17 cellular contexts compared by ENCODE assay signal in the genomic region with DNA sequence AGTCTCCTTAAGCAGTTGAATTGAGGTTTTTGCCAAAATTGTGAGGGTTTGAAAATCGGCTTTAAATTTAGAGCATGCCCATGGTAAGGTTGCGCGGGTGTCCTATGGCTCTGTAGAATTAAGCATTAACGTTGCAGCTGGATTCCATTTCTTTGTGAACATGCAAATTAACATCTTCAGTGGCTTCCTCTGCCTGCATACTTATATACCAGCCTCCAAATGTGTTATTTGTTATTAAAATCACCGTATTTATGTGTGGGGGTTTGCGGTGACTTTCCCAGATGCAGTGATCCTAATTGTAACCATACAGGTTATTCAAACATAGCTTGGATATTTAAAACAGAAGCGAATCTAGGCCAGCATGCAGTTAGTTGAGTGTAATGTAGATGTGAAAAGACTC.
DNase-seq lines count a peak whose midpoint lies in the region; ATAC-seq and TF ChIP-seq lines count a peak whose summit lies in the region.
"Had no signal": no experiment of that assay in that cellular context is flagged by ENCODE, and none has a peak within 500 bp of the region (broad histone marks: within the 10 kb centered on the region; RNA-seq: fewer than 3 reads in every experiment).

No MANE protein-coding gene starts in this region.

- TF ChIP-seq CTCF in natural killer cell (IDR thresholded peaks at IDR 0.05), result no peak

- H3K4me1 ChIP-seq in iPS-20b (ENCODE audit: insufficient read depth, low read length), result peaks cover 61% of the 10 kb centered on the region

- peaks cover 0 to 2% of the 10 kb centered on the region in 2 donors for H3K4me1 Mint-ChIP-seq in natural killer cell treated with Interleukin-12 subunit alpha and Interleukin-12 subunit beta and Interleukin-15 and Interleukin-18, amount 100 ng/mL, for 72 hours (ENCODE audit: low read depth in 2 of 2)
- H3K4me1 Mint-ChIP-seq in natural killer cell, result peaks cover 0 to 4% of the 10 kb centered on the region in 2 donors
- no peaks in the 10 kb centered on the region for H3K4me1 Mint-ChIP-seq in activated CD8-positive, alpha-beta T cell treated with anti-CD3 and anti-CD28 coated beads, Interleukin-2, amount 10 ng/mL, durations not matched to agents 7 days and 5 days (ENCODE audit: low read depth)

- POLR2A ChIA-PET in activated CD8-positive, alpha-beta T cell treated with anti-CD3 and anti-CD28 coated beads, Interleukin-2, amount 10 ng/mL, durations not matched to agents 7 days and 5 days (lab: Charles Lee), result no interaction called here

- intact Hi-C loops in natural killer cell (cut with micrococcal nuclease), result no loop called here

- H3K27ac Mint-ChIP-seq in natural killer cell treated with Interleukin-12 subunit alpha and Interleukin-12 subunit beta and Interleukin-15 and Interleukin-18, amount 100 ng/mL, for 72 hours, result no peak overlapping the region
- H3K27ac Mint-ChIP-seq in natural killer cell, result no peak overlapping the region
- H3K27ac Mint-ChIP-seq in activated CD8-positive, alpha-beta T cell treated with anti-CD3 and anti-CD28 coated beads, Interleukin-2, amount 10 ng/mL, durations not matched to agents 7 days and 5 days, result no peak overlapping the region
- H3K27ac Mint-ChIP-seq: IgD-negative memory B cell had no signal

- H3K9ac ChIP-seq in SK-N-MC (ENCODE audit: insufficient read length), result peak overlapping the region; percentile 11
- peak overlapping the region; percentile 57; the same call in 1 of the 2 replicates for H3K9ac ChIP-seq in iPS-20b (ENCODE audit: low read depth, low read length)
- H3K9ac ChIP-seq: BLaER1 treated with 17β-estradiol and CSF1 and Interleukin-3, amounts not matched to agents 10 nM and 100 nM had no signal

- DNase-seq in natural killer cell treated with Interleukin-12 subunit alpha and Interleukin-12 subunit beta and Interleukin-15 and Interleukin-18, amount 100 ng/mL, for 72 hours (ENCODE audit: low spot score), result peak; percentile 16
- DNase-seq in natural killer cell, result no peak
- peak; percentile 83 for DNase-seq in SK-N-MC (ENCODE audit: low read depth, low spot score)
- no peak for DNase-seq in activated CD8-positive, alpha-beta T cell treated with anti-CD3 and anti-CD28 coated beads, Interleukin-2, amount 10 ng/mL, durations not matched to agents 7 days and 5 days
- DNase-seq: 8988T, EL, MV-4-11, NCI-H1436 treated with DMSO at 0.1 percent for 48 hours, NCI-H2081 treated with DMSO at 0.1 percent for 48 hours, NCI-H2227 treated with DMSO at 0.1 percent for 48 hours, NCI-H69 had no signal

- no peak for ATAC-seq in natural killer cell treated with Interleukin-12 subunit alpha and Interleukin-12 subunit beta and Interleukin-15 and Interleukin-18, amount 100 ng/mL, for 72 hours
- ATAC-seq in natural killer cell (no peak), HG03039 (IDR thresholded peaks at IDR 0.05; ENCODE audit: unreplicated experiment) (no peak), GM18907 (IDR thresholded peaks at IDR 0.05; ENCODE audit: unreplicated experiment) (no peak), GM19395 (IDR thresholded peaks at IDR 0.05; ENCODE audit: unreplicated experiment) (no peak)
- no peak for ATAC-seq in activated CD8-positive, alpha-beta T cell treated with anti-CD3 and anti-CD28 coated beads, Interleukin-2, amount 10 ng/mL, durations not matched to agents 7 days and 5 days

- peaks cover 12 to 18% of the 10 kb centered on the region in 2 donors for H3K27me3 Mint-ChIP-seq in natural killer cell treated with Interleukin-12 subunit alpha and Interleukin-12 subunit beta and Interleukin-15 and Interleukin-18, amount 100 ng/mL, for 72 hours
- peaks cover 14 to 16% of the 10 kb centered on the region in 2 donors for H3K27me3 Mint-ChIP-seq in natural killer cell (ENCODE audit: low read depth in 2 of 2)
- H3K27me3 Mint-ChIP-seq in activated CD8-positive, alpha-beta T cell treated with anti-CD3 and anti-CD28 coated beads, Interleukin-2, amount 10 ng/mL, durations not matched to agents 7 days and 5 days (ENCODE audit: low read depth), result peaks cover 12% of the 10 kb centered on the region

- CTCF ChIA-PET in activated CD8-positive, alpha-beta T cell treated with anti-CD3 and anti-CD28 coated beads, Interleukin-2, amount 10 ng/mL, durations not matched to agents 7 days and 5 days (lab: Charles Lee), result interaction anchor here (0.7 kb wide), 1 partner anchor 19 kb away, joined by 3 read pairs; no protein-coding TSS in a partner anchor

- peak overlapping the region; percentile 65 for H3K4me3 ChIP-seq in SK-N-MC
- peak overlapping the region; percentile 44; the same call in 1 of the 2 replicates for H3K4me3 ChIP-seq in iPS-20b (ENCODE audit: low read length)
- H3K4me3 ChIP-seq: BLaER1 treated with 17β-estradiol and CSF1 and Interleukin-3, amounts not matched to agents 10 nM and 100 nM had no signal

- no peak overlapping the region for H3K4me3 Mint-ChIP-seq in natural killer cell treated with Interleukin-12 subunit alpha and Interleukin-12 subunit beta and Interleukin-15 and Interleukin-18, amount 100 ng/mL, for 72 hours
- no peak overlapping the region for H3K4me3 Mint-ChIP-seq in natural killer cell
- H3K4me3 Mint-ChIP-seq in activated CD8-positive, alpha-beta T cell treated with anti-CD3 and anti-CD28 coated beads, Interleukin-2, amount 10 ng/mL, durations not matched to agents 7 days and 5 days, result no peak overlapping the region
- H3K4me3 Mint-ChIP-seq: IgD-negative memory B cell had no signal

- H3K27me3 ChIP-seq in iPS-20b (ENCODE audit: insufficient read depth, low read length), result no peaks in the 10 kb centered on the region
- H3K27me3 ChIP-seq: BLaER1 treated with 17β-estradiol and CSF1 and Interleukin-3, amounts not matched to agents 10 nM and 100 nM had no signal

- peak overlapping the region; percentile 95 for H3K27ac ChIP-seq in SK-N-MC
- peak overlapping the region; percentile 68 for H3K27ac ChIP-seq in iPS-20b (ENCODE audit: low read length)
- H3K27ac ChIP-seq: BLaER1 treated with 17β-estradiol and CSF1 and Interleukin-3, amounts not matched to agents 10 nM and 100 nM had no signal

- H3K9me3 Mint-ChIP-seq in natural killer cell treated with Interleukin-12 subunit alpha and Interleukin-12 subunit beta and Interleukin-15 and Interleukin-18, amount 100 ng/mL, for 72 hours, result no peaks in the 10 kb centered on the region
- no peaks in the 10 kb centered on the region for H3K9me3 Mint-ChIP-seq in natural killer cell
- no peaks in the 10 kb centered on the region for H3K9me3 Mint-ChIP-seq in activated CD8-positive, alpha-beta T cell treated with anti-CD3 and anti-CD28 coated beads, Interleukin-2, amount 10 ng/mL, durations not matched to agents 7 days and 5 days (ENCODE audit: insufficient read depth)
- H3K9me3 Mint-ChIP-seq: IgD-negative memory B cell had no signal

- H3K36me3 Mint-ChIP-seq in natural killer cell treated with Interleukin-12 subunit alpha and Interleukin-12 subunit beta and Interleukin-15 and Interleukin-18, amount 100 ng/mL, for 72 hours, result no peaks in the 10 kb centered on the region
- no peaks in the 10 kb centered on the region for H3K36me3 Mint-ChIP-seq in natural killer cell
- H3K36me3 Mint-ChIP-seq in activated CD8-positive, alpha-beta T cell treated with anti-CD3 and anti-CD28 coated beads, Interleukin-2, amount 10 ng/mL, durations not matched to agents 7 days and 5 days (ENCODE audit: low read depth), result no peaks in the 10 kb centered on the region

- H3K9me3 ChIP-seq in SK-N-MC (ENCODE audit: low read depth, low read length) (no peaks in the 10 kb centered on the region), iPS-20b (ENCODE audit: insufficient read depth, low read depth, low read length) (no peaks in the 10 kb centered on the region)
- H3K9me3 ChIP-seq: BLaER1 treated with 17β-estradiol and CSF1 and Interleukin-3, amounts not matched to agents 10 nM and 100 nM had no signal

- H3K36me3 ChIP-seq in SK-N-MC (ENCODE audit: insufficient read depth, low read length), result no peaks in the 10 kb centered on the region
- H3K36me3 ChIP-seq in iPS-20b (ENCODE audit: insufficient read depth, low read depth, low read length), result no peaks in the 10 kb centered on the region
- H3K36me3 ChIP-seq: BLaER1 treated with 17β-estradiol and CSF1 and Interleukin-3, amounts not matched to agents 10 nM and 100 nM had no signal

Comparison
In these comparisons a context has a peak if more than half of its experiments do, and no peak if none do; other contexts are left out.
1. DNase-seq: peak in natural killer cell treated with Interleukin-12 subunit alpha and Interleukin-12 subunit beta and Interleukin-15 and Interleukin-18, amount 100 ng/mL, for 72 hours (single experiment) and SK-N-MC (single experiment); none in natural killer cell (single experiment) and activated CD8-positive, alpha-beta T cell treated with anti-CD3 and anti-CD28 coated beads, Interleukin-2, amount 10 ng/mL, durations not matched to agents 7 days and 5 days (single experiment).